ENCODE assay signal across 9 cellular contexts in the genomic region with DNA sequence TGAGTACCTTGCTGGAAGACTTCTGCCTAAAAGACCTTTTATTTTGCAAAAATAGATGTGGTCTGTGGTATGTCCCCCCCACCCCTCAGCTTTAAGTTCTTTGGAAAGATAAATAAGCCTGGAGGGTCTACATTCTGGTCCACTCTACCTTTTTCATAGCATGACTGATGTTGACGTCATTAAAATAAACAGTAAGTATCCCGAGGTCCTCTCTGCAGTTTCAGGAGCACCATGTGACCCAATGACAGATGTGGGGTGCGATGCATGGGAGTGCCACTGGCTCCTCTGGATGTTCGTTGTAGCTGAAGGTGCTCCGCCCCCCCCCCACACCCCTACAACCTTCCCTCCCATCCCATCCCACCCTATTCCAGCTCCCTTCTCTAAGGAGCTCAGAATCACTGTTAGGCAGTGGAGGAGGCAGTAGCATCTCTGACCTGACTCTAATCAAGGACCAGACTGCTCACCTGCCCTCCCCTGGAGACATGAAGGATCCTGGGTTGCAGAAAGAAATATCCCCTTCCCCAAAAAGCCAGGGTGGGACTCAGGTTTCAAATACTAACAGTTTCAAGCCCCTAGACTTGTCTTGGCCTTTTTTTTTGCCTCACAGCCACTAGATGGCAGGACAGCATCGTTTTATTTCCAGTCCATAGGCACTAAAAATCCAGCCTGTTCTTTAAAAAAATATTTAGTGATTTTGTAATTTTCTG. TPM values are rescaled to one million over a fixed set of nuclear protein-coding genes. Genes with fewer than 3 reads are reported as not detected.
A peak's percentile ranks its signal among the peaks of the same experiment; 100 is the strongest.
DNase-seq lines count a peak whose midpoint lies in the region; ATAC-seq and TF ChIP-seq lines count a peak whose summit lies in the region.
"Had no signal": no experiment of that assay in that cellular context is flagged by ENCODE, and none has a peak within 500 bp of the region (broad histone marks: within the 10 kb centered on the region; RNA-seq: fewer than 3 reads in every experiment).

No MANE protein-coding gene starts in this region.

- no peak overlapping the region for H3K9ac ChIP-seq in OCI-LY3 (ENCODE audit: low read length)
- H3K9ac ChIP-seq in mesenchymal stem cell (ENCODE audit: low read length) = no peak overlapping the region

- no peak overlapping the region for H4K91ac ChIP-seq in mesenchymal stem cell (ENCODE audit: low read length)

- H3K79me1 ChIP-seq in mesenchymal stem cell (replicated peaks; ENCODE audit: low read length, poor library complexity, severe bottlenecking) = peaks cover 25% of the 10 kb centered on the region

- no peak overlapping the region for H2BK12ac ChIP-seq in mesenchymal stem cell (ENCODE audit: low read length in 2 of 2)

- H2AK5ac ChIP-seq in mesenchymal stem cell (ENCODE audit: low read length, severe bottlenecking) = no peak overlapping the region

- H2BK120ac ChIP-seq in mesenchymal stem cell (ENCODE audit: low read depth, low read length) = no peak overlapping the region

- no peak overlapping the region for H3K4ac ChIP-seq in mesenchymal stem cell (ENCODE audit: low read depth in 1 of 2, low read length in 2 of 2)

- H2AFZ ChIP-seq in OCI-LY3 (ENCODE audit: low read depth, low read length) = no peak overlapping the region
- H2AFZ ChIP-seq in mesenchymal stem cell (ENCODE audit: low read depth, low read length) = no peak overlapping the region

- H2BK5ac ChIP-seq in mesenchymal stem cell (ENCODE audit: low read depth, low read length, poor library complexity, severe bottlenecking) = no peak overlapping the region

- peak; percentile 16 for DNase-seq in COLO668 (lab: John Stamatoyannopoulos, UW; ENCODE audit: unreplicated experiment)
- peak; percentile 74 for DNase-seq in dermis blood vessel endothelial cell
- DNase-seq in mesenchymal stem cell = peak; percentile 70
- no peak for DNase-seq in ureter (ENCODE audit: low spot score)
- no peak for DNase-seq in GM19238 (ENCODE audit: insufficient read length, low spot score)

- no peak overlapping the region for H2BK15ac ChIP-seq in mesenchymal stem cell (ENCODE audit: low read depth, poor library complexity, severe bottlenecking)

- peak; percentile 60 for TF ChIP-seq CTCF in OCI-LY3 (IDR thresholded peaks at IDR 0.05; ENCODE audit: low read depth, low read length)

- ATAC-seq in GM18867 (IDR thresholded peaks at IDR 0.05; ENCODE audit: unreplicated experiment) (peak; percentile 43), HG02852 (IDR thresholded peaks at IDR 0.05; ENCODE audit: unreplicated experiment) (no peak)

- H3K79me2 ChIP-seq in OCI-LY3 (ENCODE audit: low read length) = no peaks in the 10 kb centered on the region

- no peak overlapping the region for H3K14ac ChIP-seq in mesenchymal stem cell (ENCODE audit: low read length in 2 of 2)

- H3K4me3 ChIP-seq in OCI-LY3 (ENCODE audit: low read length) (no peak overlapping the region), mesenchymal stem cell (ENCODE audit: insufficient read depth in 1 of 2, low read depth in 1 of 2, low read length in 2 of 2) (no peak overlapping the region)
- H3K4me3 ChIP-seq: SJSA1 had no signal

- H3K23ac ChIP-seq in mesenchymal stem cell (ENCODE audit: low read length in 2 of 2) = no peak overlapping the region

- peak overlapping the region; percentile 61 for H4K8ac ChIP-seq in mesenchymal stem cell (ENCODE audit: low read length)

- WGBS in mesenchymal stem cell = 55% methylated on average over 5 of the region's 6 CpGs

- no peak overlapping the region for H3K18ac ChIP-seq in mesenchymal stem cell (ENCODE audit: low read depth in 1 of 2, low read length in 2 of 2)

- H3K27me3 ChIP-seq in OCI-LY3 (ENCODE audit: low read depth, low read length) = no peaks in the 10 kb centered on the region
- no peaks in the 10 kb centered on the region for H3K27me3 ChIP-seq in mesenchymal stem cell (ENCODE audit: control insufficient read depth in 1 of 2, insufficient read depth in 1 of 2, low read length in 2 of 2)
- H3K27me3 ChIP-seq: SJSA1 had no signal

- H3K36me3 ChIP-seq in OCI-LY3 (replicated peaks; ENCODE audit: low read depth, low read length) = no peaks in the 10 kb centered on the region
- H3K36me3 ChIP-seq in mesenchymal stem cell (ENCODE audit: control insufficient read depth in 1 of 2, insufficient read depth in 2 of 2, low read depth in 1 of 2, low read length in 2 of 2) = peaks cover 5 to 47% of the 10 kb centered on the region in 2 experiments

- no peaks in the 10 kb centered on the region for H4K20me1 ChIP-seq in OCI-LY3 (ENCODE audit: insufficient read depth, low read length)

- no peak overlapping the region for H3K27ac ChIP-seq in OCI-LY3 (ENCODE audit: low read length)
- no peak overlapping the region for H3K27ac ChIP-seq in mesenchymal stem cell (ENCODE audit: low read length, poor library complexity, severe bottlenecking)
- H3K27ac ChIP-seq: SJSA1 had no signal

- H3K4me2 ChIP-seq in OCI-LY3 (ENCODE audit: low read length) (no peak overlapping the region), mesenchymal stem cell (ENCODE audit: low read length, poor library complexity, severe bottlenecking) (no peak overlapping the region)

- no peaks in the 10 kb centered on the region for H3K4me1 ChIP-seq in OCI-LY3 (ENCODE audit: low read length)
- peaks cover 13% of the 10 kb centered on the region for H3K4me1 ChIP-seq in mesenchymal stem cell (ENCODE audit: control insufficient read depth, insufficient read depth, low read depth, low read length)

- no peaks in the 10 kb centered on the region for H3K9me3 ChIP-seq in OCI-LY3 (ENCODE audit: insufficient read depth, low read length)
- no peaks in the 10 kb centered on the region for H3K9me3 ChIP-seq in mesenchymal stem cell (ENCODE audit: control insufficient read depth, low read length)
- H3K9me3 ChIP-seq: SJSA1 had no signal

RNA-seq across cellular contexts. Expression of gene CASP7, which starts 25.1 kb away (rescaled TPM):
- 64.5 and 71.8 TPM in 2 replicates for total RNA-seq in dermis blood vessel endothelial cell
- polyA plus RNA-seq in mesenchymal stem cell (2013, experiment 1 of 2) = 20.4 TPM
- 20.7 TPM for polyA plus RNA-seq in mesenchymal stem cell (2013, experiment 2 of 2)
- total RNA-seq in ureter = 23.5 TPM

RNA-seq across cellular contexts. Expression of gene NRAP, which starts 40.9 kb away (rescaled TPM):
- total RNA-seq in dermis blood vessel endothelial cell (not detected in 2 replicates), ureter (0.18 TPM)
- polyA plus RNA-seq in mesenchymal stem cell (2013, experiment 1 of 2) = not detected
- polyA plus RNA-seq in mesenchymal stem cell (2013, experiment 2 of 2) = not detected
- total RNA-seq: SJSA1 had no signal

RNA-seq across cellular contexts. Expression of gene PLEKHS1, which starts 46.7 kb away (rescaled TPM):
- total RNA-seq in dermis blood vessel endothelial cell (not detected in 2 replicates), ureter (25.7 TPM)
- polyA plus RNA-seq in mesenchymal stem cell (2013, experiment 1 of 2) = 0.14 TPM
- polyA plus RNA-seq in mesenchymal stem cell (2013, experiment 2 of 2) = 0.21 TPM

Comparison
In these comparisons a context has a peak if more than half of its experiments do, and no peak if none do; other contexts are left out.
1. DNase-seq: peak in COLO668 (single experiment), dermis blood vessel endothelial cell (single experiment) and mesenchymal stem cell (single experiment); none in ureter (single experiment) and GM19238 (single experiment).
2. RNA of gene PLEKHS1, which starts 46.7 kb away (total RNA-seq): 25.7 TPM in ureter (single experiment); not detected in dermis blood vessel endothelial cell; every median in the first group is over 10 times any median in the second.